21 cellular contexts compared by ENCODE assay signal in the genomic region with DNA sequence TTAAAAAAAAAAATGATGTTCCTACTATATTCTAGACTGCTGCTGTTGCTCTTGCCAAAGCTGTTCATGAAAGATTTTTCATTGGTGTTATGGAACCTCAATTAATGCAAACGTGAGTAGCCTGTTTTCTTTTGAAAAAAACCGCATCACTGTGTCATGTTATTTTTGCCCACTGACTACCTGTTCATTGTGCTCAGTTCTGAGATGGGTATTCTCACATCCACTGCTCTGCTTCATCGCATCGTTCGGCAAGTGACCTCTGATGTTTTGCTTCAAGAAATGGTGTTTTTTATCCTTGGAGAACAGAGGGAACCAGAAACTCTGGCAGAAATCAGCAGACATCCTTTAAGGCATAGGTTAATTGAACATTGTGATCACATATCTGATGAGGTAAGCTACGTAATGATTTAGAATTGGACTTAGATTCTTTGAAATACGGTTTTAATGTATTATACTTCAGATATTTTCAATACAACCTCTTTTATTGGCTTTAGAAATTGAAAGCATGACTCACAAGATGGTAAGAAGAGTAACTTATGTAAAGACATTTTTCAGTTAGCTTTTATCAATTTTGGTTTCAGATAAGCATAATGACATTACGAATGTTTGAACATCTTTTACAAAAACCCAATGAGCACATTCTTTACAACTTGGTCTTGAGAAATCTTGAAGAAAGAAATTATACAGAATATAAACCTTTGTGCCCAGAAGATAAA.
"Had no signal": no experiment of that assay in that cellular context is flagged by ENCODE, and none has a peak within 500 bp of the region (broad histone marks: within the 10 kb centered on the region; RNA-seq: fewer than 3 reads in every experiment).

No MANE protein-coding gene starts in this region.

- H3K4me3 ChIP-seq: hepatocyte, lung, prostate gland, right lobe of liver, suprapubic skin, thyroid gland had no signal

- H3K27ac ChIP-seq: hepatocyte, parathyroid adenoma, prostate gland, right lobe of liver, suprapubic skin, thyroid gland had no signal

- H3K27ac Mint-ChIP-seq: nephron; stimulated activated effector memory CD8-positive, alpha-beta T cell treated with anti-CD3 and anti-CD28 coated beads, Interleukin-12 subunit alpha, Interleukin-12 subunit beta, amount 100 ng/mL, for 72 hours; type B pancreatic cell had no signal

- H3K27me3 Mint-ChIP-seq: naive B cell, type B pancreatic cell had no signal

- H3K4me1 ChIP-seq: parathyroid adenoma, prostate gland, suprapubic skin, thyroid gland had no signal

- H3K4me3 Mint-ChIP-seq: naive B cell; nephron; stimulated activated effector memory CD8-positive, alpha-beta T cell treated with anti-CD3 and anti-CD28 coated beads, Interleukin-12 subunit alpha, Interleukin-12 subunit beta, amount 100 ng/mL, for 72 hours; type B pancreatic cell had no signal

- H3K27me3 ChIP-seq: hepatocyte, right lobe of liver, suprapubic skin, thyroid gland had no signal

- H3K9ac ChIP-seq: parathyroid adenoma had no signal

- H3K79me2 ChIP-seq: hepatocyte, parathyroid adenoma had no signal

- H3K9me3 Mint-ChIP-seq: nephron; stimulated activated effector memory CD8-positive, alpha-beta T cell treated with anti-CD3 and anti-CD28 coated beads, Interleukin-12 subunit alpha, Interleukin-12 subunit beta, amount 100 ng/mL, for 72 hours; type B pancreatic cell had no signal

- ATAC-seq: left colon; left ventricle myocardium superior; right lobe of liver; stimulated activated effector memory CD8-positive, alpha-beta T cell treated with anti-CD3 and anti-CD28 coated beads, Interleukin-12 subunit alpha, Interleukin-12 subunit beta, amount 100 ng/mL, for 72 hours; stimulated activated naive CD8-positive, alpha-beta T cell treated with anti-CD3 and anti-CD28 coated beads, Interleukin-15, Interleukin-2, amounts not matched to agents 100 U/mL and 50 U/mL, for 24 hours had no signal

- DNase-seq: dermis blood vessel endothelial cell; foreskin melanocyte; head of caudate nucleus; left colon; left ventricle myocardium superior; mesendoderm; naive B cell; occipital lobe; right lobe of liver; stimulated activated CD4-positive, alpha-beta T cell treated with anti-CD3 and anti-CD28 coated beads, Interleukin-4, amount 100 ng/mL, for 1 hour; stimulated activated CD8-positive, alpha-beta memory T cell treated with anti-CD3 and anti-CD28 coated beads, Interleukin-4, amount 100 ng/mL, for 48 hours; stimulated activated naive CD8-positive, alpha-beta T cell treated with anti-CD3 and anti-CD28 coated beads, Interleukin-15, Interleukin-2, amounts not matched to agents 100 U/mL and 50 U/mL, for 24 hours; thyroid gland had no signal

- H3K9me3 ChIP-seq: prostate gland, right lobe of liver, suprapubic skin, thyroid gland had no signal

- H2AFZ ChIP-seq: hepatocyte, parathyroid adenoma had no signal

- H3K4me2 ChIP-seq: hepatocyte had no signal

- H3K4me1 Mint-ChIP-seq: naive B cell, nephron had no signal
